Comparison of ENCODE assay signal across 8 cellular contexts in genomic region chr13:51583875-51584730, GRCh38. TPM values are rescaled to one million over a fixed set of nuclear protein-coding genes. Genes with fewer than 3 reads are reported as not detected.
DNase-seq lines count a peak whose midpoint lies in the region; ATAC-seq and TF ChIP-seq lines count a peak whose summit lies in the region.

WDFY2 (plus strand) TSS chr13:51584462; CDS start chr13:51584688, 226 bp downstream.

- peak; percentile 97 for DNase-seq in AG08396 (ENCODE audit: low spot score)
- peak; percentile 100 for DNase-seq in NCI-H345 (lab: John Stamatoyannopoulos, UW)
- DNase-seq in activated B cell treated with CpG ODN at 0.5 μM for 24 hours, result peak; percentile 100
- DNase-seq in central memory CD4-positive, alpha-beta T cell, result peak; percentile 100
- DNase-seq in inferior parietal cortex (ENCODE audit: extremely low spot score), result peak; percentile 99
- peak; percentile 100 for DNase-seq in spleen

- in situ Hi-C loops in GM18951 (cut with MboI; ENCODE audit: low sequenced_read_pairs, unreplicated experiment), result no loop called here

- H3K4me1 ChIP-seq in spleen, result peaks cover 6 to 51% (median 36%) of the 10 kb centered on the region in 6 donors

- H3K36me3 ChIP-seq in spleen, result no peaks in the 10 kb centered on the region

- H3K4me3 Mint-ChIP-seq in activated B cell treated with CpG ODN at 0.5 μM for 24 hours, result peak within 1 kb of the TSS; percentile 94

- intact Hi-C loops in activated B cell treated with CpG ODN at 0.5 μM for 24 hours (cut with micrococcal nuclease) (loop anchor here (1.0 to 5.0 kb wide), 13 partner anchors 25 to 1791 kb away; partner anchors contain the start of genes ALG11, CKAP2, INTS6 and KPNA3), spleen (cut with DNase I; ENCODE audit: low total_unique reads) (loop anchor here (5.0 kb wide), 1 partner anchor 132 kb away; the partner anchor contains the start of gene INTS6)

- peak within 1 kb of the TSS; percentile 80 to 99 (median 92) for H3K4me3 ChIP-seq in spleen

- peak within 1 kb of the TSS; percentile 69 to 96 (median 94) for H3K27ac ChIP-seq in spleen

- CTCF ChIA-PET in activated B cell treated with CpG ODN at 0.5 μM for 24 hours (lab: Charles Lee), result interaction anchor here (1.2 to 1.4 kb wide), 2 partner anchors 23 to 214 kb away, joined by 3 to 5 read pairs; no protein-coding TSS in a partner anchor

- WGBS in spleen, 5 donors, result 0 to 1% (median 1%) methylated on average over 34 to 80 of the region's 81 CpGs

- H3K27me3 Mint-ChIP-seq in activated B cell treated with CpG ODN at 0.5 μM for 24 hours, result no peaks in the 10 kb centered on the region

- no peaks in the 10 kb centered on the region for H3K9me3 Mint-ChIP-seq in activated B cell treated with CpG ODN at 0.5 μM for 24 hours

- H3K36me3 Mint-ChIP-seq in activated B cell treated with CpG ODN at 0.5 μM for 24 hours (ENCODE audit: low read depth), result peaks cover 6% of the 10 kb centered on the region

- H3K9me3 ChIP-seq in spleen, result no peaks in the 10 kb centered on the region

- H3K4me1 Mint-ChIP-seq in activated B cell treated with CpG ODN at 0.5 μM for 24 hours, result peaks cover 31% of the 10 kb centered on the region

- no peak for TF ChIP-seq CTCF in activated B cell treated with CpG ODN at 0.5 μM for 24 hours (IDR thresholded peaks at IDR 0.05)
- peak in 6 of 11 experiments; percentile 5 to 52 (median 40) for TF ChIP-seq CTCF in spleen (IDR thresholded peaks at IDR 0.05 in 8 of 11, conservative IDR thresholded peaks at IDR 0.05 in 3 of 11)

- H3K27ac Mint-ChIP-seq in activated B cell treated with CpG ODN at 0.5 μM for 24 hours, result peak within 1 kb of the TSS; percentile 97

- no peaks in the 10 kb centered on the region for H3K27me3 ChIP-seq in spleen (replicated peaks in 1 of 7)

- ATAC-seq in HG03196 (IDR thresholded peaks at IDR 0.05; ENCODE audit: unreplicated experiment) (peak; percentile 82), activated B cell treated with CpG ODN at 0.5 μM for 24 hours (ENCODE audit: low read depth) (peak; percentile 80)

- TF ChIP-seq POLR2A in GM18951 (IDR thresholded peaks at IDR 0.05; ENCODE audit: extremely low read depth, insufficient read depth, insufficient read length) (peak; percentile 73), spleen (IDR thresholded peaks at IDR 0.05) (peak in 1 of 3 donors; percentile 83)

- POLR2A ChIA-PET in activated B cell treated with CpG ODN at 0.5 μM for 24 hours (lab: Charles Lee), result interaction anchor here (1.0 to 7.3 kb wide), 5 partner anchors 30 to 180 kb away, joined by 4 to 156 read pairs (median 8); partner anchors contain the start of gene INTS6

RNA-seq across cellular contexts. Expression of gene WDFY2, which starts in this region (rescaled TPM):
- total RNA-seq in activated B cell treated with CpG ODN at 0.5 μM for 24 hours (16.8 and 20.8 TPM in 2 replicates), spleen (10 to 100 TPM; 18.5 to 32.2 (median 25.5) TPM)
- 1 to 10 TPM; 3.0 to 4.6 (median 4.5) TPM for polyA plus RNA-seq in spleen

Comparison
In these comparisons a context has a peak if more than half of its experiments do, and no peak if none do; other contexts are left out.
1. Peak in every context shown above with its lines: DNase-seq, ATAC-seq, H3K4me3 ChIP-seq and H3K27ac ChIP-seq.